ENCODE assay signal across 26 cellular contexts in the genomic region with DNA sequence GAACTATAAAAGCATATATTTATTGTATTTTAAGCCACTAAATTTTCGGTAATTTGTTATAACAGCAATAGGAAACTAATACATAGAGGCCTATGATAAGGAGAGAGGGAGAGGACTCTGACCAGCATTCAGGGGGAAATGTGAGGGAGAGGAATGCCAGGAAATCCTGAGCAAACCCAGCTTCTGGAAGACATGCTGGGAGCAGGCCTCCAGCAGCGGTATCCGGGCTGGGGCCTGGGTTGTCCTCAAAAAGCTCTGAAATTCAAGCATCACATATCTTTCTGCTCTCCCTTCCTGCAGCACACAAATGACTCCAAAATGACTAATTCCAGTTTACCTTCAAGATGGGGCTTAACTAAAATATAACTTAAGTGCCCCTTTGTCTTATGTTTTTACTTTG. TPM values are rescaled to one million over a fixed set of nuclear protein-coding genes. Genes with fewer than 3 reads are reported as not detected.
"Had no signal": no experiment of that assay in that cellular context is flagged by ENCODE, and none has a peak within 500 bp of the region (broad histone marks: within the 10 kb centered on the region; RNA-seq: fewer than 3 reads in every experiment).

No MANE protein-coding gene starts in this region.

- H3K9me3 Mint-ChIP-seq: activated naive CD4-positive, alpha-beta T cell treated with anti-CD3 and anti-CD28 coated beads, Interleukin-2, amount 50 U/mL, for 24 hours had no signal

- H3K4me1 ChIP-seq: breast epithelium had no signal

- DNase-seq: activated CD4-positive, alpha-beta memory T cell treated with anti-CD3 and anti-CD28 coated beads, Interleukin-2, amount 10 ng/mL, durations not matched to agents 7 days and 5 days; activated CD4-positive, alpha-beta T cell treated with anti-CD3 and anti-CD28 coated beads, Interleukin-2, amount 50 U/mL, for 1 hour; activated CD4-positive, CD25-positive, alpha-beta regulatory T cell; activated T-cell treated with anti-CD3 and anti-CD28 coated beads for 4 hours; activated T-cell treated with anti-CD3 and anti-CD28 coated beads, Interleukin-2, amount 50 U/mL, for 48 hours; aorta; caudate nucleus; Kasumi-1; NCI-H1105 treated with DMSO at 0.1 percent for 48 hours; NCI-H1436 treated with DMSO at 0.1 percent for 48 hours; NCI-H187; NCI-H2081; NCI-H524; NCI-H82; OCI-M1; RPMI8226; T-cell had no signal

- H3K27ac ChIP-seq: breast epithelium, SK-N-MC, VCaP had no signal

- H3K4me3 ChIP-seq: breast epithelium, SK-N-MC had no signal

- ATAC-seq: activated T-helper 17 cell treated with anti-CD3 and anti-CD28 coated beads, Interleukin-2, amount 50 U/mL, for 72 hours; Panc1; Right ventricle myocardium inferior; T-cell had no signal

- H3K27ac Mint-ChIP-seq: activated CD4-positive, alpha-beta memory T cell treated with anti-CD3 and anti-CD28 coated beads, Interleukin-2, amount 10 ng/mL, durations not matched to agents 7 days and 5 days; activated naive CD4-positive, alpha-beta T cell treated with anti-CD3 and anti-CD28 coated beads, Interleukin-2, amount 50 U/mL, for 24 hours; activated T-helper 17 cell treated with anti-CD3 and anti-CD28 coated beads, Interleukin-2, amount 50 U/mL, for 72 hours; T-cell had no signal

- H3K27me3 ChIP-seq: breast epithelium had no signal

- H3K36me3 Mint-ChIP-seq: activated naive CD4-positive, alpha-beta T cell treated with anti-CD3 and anti-CD28 coated beads, Interleukin-2, amount 50 U/mL, for 24 hours; T-cell had no signal

- H3K9me3 ChIP-seq: breast epithelium had no signal

- H3K27me3 Mint-ChIP-seq: activated CD4-positive, alpha-beta memory T cell treated with anti-CD3 and anti-CD28 coated beads, Interleukin-2, amount 10 ng/mL, durations not matched to agents 7 days and 5 days; activated naive CD4-positive, alpha-beta T cell treated with anti-CD3 and anti-CD28 coated beads, Interleukin-2, amount 50 U/mL, for 24 hours; activated T-helper 17 cell treated with anti-CD3 and anti-CD28 coated beads, Interleukin-2, amount 50 U/mL, for 72 hours; T-cell had no signal

- H3K4me3 Mint-ChIP-seq: activated CD4-positive, alpha-beta memory T cell treated with anti-CD3 and anti-CD28 coated beads, Interleukin-2, amount 10 ng/mL, durations not matched to agents 7 days and 5 days; activated naive CD4-positive, alpha-beta T cell treated with anti-CD3 and anti-CD28 coated beads, Interleukin-2, amount 50 U/mL, for 24 hours; activated T-helper 17 cell treated with anti-CD3 and anti-CD28 coated beads, Interleukin-2, amount 50 U/mL, for 72 hours; T-cell had no signal

- H3K4me1 Mint-ChIP-seq: activated CD4-positive, alpha-beta memory T cell treated with anti-CD3 and anti-CD28 coated beads, Interleukin-2, amount 10 ng/mL, durations not matched to agents 7 days and 5 days; activated naive CD4-positive, alpha-beta T cell treated with anti-CD3 and anti-CD28 coated beads, Interleukin-2, amount 50 U/mL, for 24 hours; activated T-helper 17 cell treated with anti-CD3 and anti-CD28 coated beads, Interleukin-2, amount 50 U/mL, for 72 hours; T-cell had no signal

- H3K36me3 ChIP-seq: breast epithelium had no signal

RNA-seq across cellular contexts. Expression of gene RIMS1, which starts 33.4 kb away (rescaled TPM):
- total RNA-seq: activated CD4-positive, alpha-beta memory T cell treated with anti-CD3 and anti-CD28 coated beads, Interleukin-2, amount 10 ng/mL, durations not matched to agents 7 days and 5 days; activated CD8-positive, alpha-beta memory T cell treated with anti-CD3 and anti-CD28 coated beads for 36 hours; activated T-helper 17 cell treated with anti-CD3 and anti-CD28 coated beads, Interleukin-2, amount 50 U/mL, for 72 hours; T-cell; T-helper 2 cell treated with Interferon-gamma antibody and Interleukin-4, amounts not matched to agents 100 ng/mL and 5 ng/mL, for 36 hours had no signal
